Comparison of ENCODE assay signal across 22 cellular contexts in the genomic region with DNA sequence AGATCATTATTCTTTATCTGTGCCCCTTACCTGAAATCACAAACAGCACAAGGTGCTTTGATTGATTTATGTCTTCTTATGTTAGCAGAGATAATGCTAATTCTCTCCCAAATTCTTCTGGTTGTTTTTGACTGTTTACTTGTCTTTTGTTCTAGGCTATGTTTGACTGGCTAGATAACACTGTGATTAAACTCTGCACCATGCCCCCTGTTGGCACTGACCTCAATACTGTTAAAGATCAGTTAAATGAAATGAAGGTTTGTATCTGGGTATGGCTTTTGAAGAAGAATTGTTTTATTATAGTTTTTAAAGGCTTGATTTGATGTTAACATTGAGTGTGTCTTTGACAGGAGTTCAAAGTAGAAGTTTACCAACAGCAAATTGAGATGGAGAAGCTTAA. TPM values are rescaled to one million over a fixed set of nuclear protein-coding genes. Genes with fewer than 3 reads are reported as not detected.
DNase-seq lines count a peak whose midpoint lies in the region; ATAC-seq, FAIRE-seq and TF ChIP-seq lines count a peak whose summit lies in the region.
"Had no signal": no experiment of that assay in that cellular context is flagged by ENCODE, and none has a peak within 500 bp of the region (broad histone marks: within the 10 kb centered on the region; RNA-seq: fewer than 3 reads in every experiment).

No MANE protein-coding gene starts in this region.

- ATAC-seq in activated CD4-positive, alpha-beta T cell treated with anti-CD3 and anti-CD28 coated beads for 36 hours: no peak
- ATAC-seq in natural killer cell (no peak), HG03045 (IDR thresholded peaks at IDR 0.05; ENCODE audit: unreplicated experiment) (no peak)
- ATAC-seq in natural killer cell treated with Interleukin-12 subunit alpha and Interleukin-12 subunit beta and Interleukin-15 and Interleukin-18, amount 100 ng/mL, for 72 hours: no peak
- ATAC-seq: A549, GM23338 had no signal

- POLR2A ChIA-PET in activated CD4-positive, alpha-beta T cell treated with anti-CD3 and anti-CD28 coated beads for 36 hours (lab: Charles Lee): no interaction called here

- TF ChIP-seq POLR2A in Peyer's patch (IDR thresholded peaks at IDR 0.05): no peak
- no peak for TF ChIP-seq POLR2A in testis (IDR thresholded peaks at IDR 0.05)

- intact Hi-C loops in activated CD4-positive, alpha-beta T cell treated with anti-CD3 and anti-CD28 coated beads for 36 hours (cut with DNase I, micrococcal nuclease): no loop called here
- intact Hi-C loops in natural killer cell (cut with micrococcal nuclease) (no loop called here), testis (cut with DNase I; ENCODE audit: low total_unique reads) (no loop called here)

- H3K27me3 ChIP-seq in Peyer's patch (no peaks in the 10 kb centered on the region), testis (no peaks in the 10 kb centered on the region)

- H3K36me3 ChIP-seq in Peyer's patch (peaks cover 0 to 98% (median 0%) of the 10 kb centered on the region in 3 donors), testis (ENCODE audit: low read depth, missing control alignments) (no peaks in the 10 kb centered on the region)

- DNase-seq in activated CD4-positive, alpha-beta T cell treated with anti-CD3 and anti-CD28 coated beads for 36 hours: no peak
- no peak for DNase-seq in activated CD4-positive, alpha-beta T cell treated with anti-CD3 and anti-CD28 coated beads for 48 hours
- no peak for DNase-seq in natural killer cell
- no peak for DNase-seq in natural killer cell treated with Interleukin-12 subunit alpha and Interleukin-12 subunit beta and Interleukin-15 and Interleukin-18, amount 100 ng/mL, for 72 hours (ENCODE audit: low spot score)
- no peak for DNase-seq in Peyer's patch
- DNase-seq in testis: no peak
- DNase-seq: AML-193; Caco-2; CD4-positive, alpha-beta T cell; DMS153; DMS79; GDM1; HCEC 1CT had no signal

- CTCF ChIA-PET in activated CD4-positive, alpha-beta T cell treated with anti-CD3 and anti-CD28 coated beads for 36 hours (lab: Charles Lee): interaction anchor here (0.7 to 2.0 kb wide), 3 partner anchors 31 to 343 kb away, joined by 3 to 5 read pairs (median 4); no protein-coding TSS in a partner anchor

- no peaks in the 10 kb centered on the region for H3K4me1 Mint-ChIP-seq in activated CD4-positive, alpha-beta T cell treated with anti-CD3 and anti-CD28 coated beads for 36 hours
- peaks cover 0 to 6% of the 10 kb centered on the region in 2 donors for H3K4me1 Mint-ChIP-seq in natural killer cell
- peaks cover 0 to 2% of the 10 kb centered on the region in 2 donors for H3K4me1 Mint-ChIP-seq in natural killer cell treated with Interleukin-12 subunit alpha and Interleukin-12 subunit beta and Interleukin-15 and Interleukin-18, amount 100 ng/mL, for 72 hours (ENCODE audit: low read depth in 2 of 2)
- H3K4me1 Mint-ChIP-seq: GM23338 had no signal

- H3K4me1 ChIP-seq in Peyer's patch (no peaks in the 10 kb centered on the region), testis (no peaks in the 10 kb centered on the region)
- H3K4me1 ChIP-seq: A549, Caco-2 had no signal

- peaks cover 51% of the 10 kb centered on the region for H3K36me3 Mint-ChIP-seq in activated CD4-positive, alpha-beta T cell treated with anti-CD3 and anti-CD28 coated beads for 36 hours (ENCODE audit: low read depth)
- peaks cover 47% of the 10 kb centered on the region for H3K36me3 Mint-ChIP-seq in natural killer cell
- H3K36me3 Mint-ChIP-seq in natural killer cell treated with Interleukin-12 subunit alpha and Interleukin-12 subunit beta and Interleukin-15 and Interleukin-18, amount 100 ng/mL, for 72 hours: peaks cover 53% of the 10 kb centered on the region

- H3K9me3 ChIP-seq in Peyer's patch (no peaks in the 10 kb centered on the region), testis (no peaks in the 10 kb centered on the region)
- H3K9me3 ChIP-seq: A549, Caco-2 had no signal

- peak; percentile 17 for FAIRE-seq in islet of Langerhans (lab: Jason Lieb, UNC)
- FAIRE-seq: A549, GM12892, GM18507 had no signal

- no peaks in the 10 kb centered on the region for H3K9me3 Mint-ChIP-seq in activated CD4-positive, alpha-beta T cell treated with anti-CD3 and anti-CD28 coated beads for 36 hours (ENCODE audit: low read depth)
- H3K9me3 Mint-ChIP-seq in natural killer cell: no peaks in the 10 kb centered on the region
- H3K9me3 Mint-ChIP-seq in natural killer cell treated with Interleukin-12 subunit alpha and Interleukin-12 subunit beta and Interleukin-15 and Interleukin-18, amount 100 ng/mL, for 72 hours: no peaks in the 10 kb centered on the region
- H3K9me3 Mint-ChIP-seq: CD4-positive, alpha-beta T cell; GM23338 had no signal

- no peak overlapping the region for H3K4me3 Mint-ChIP-seq in activated CD4-positive, alpha-beta T cell treated with anti-CD3 and anti-CD28 coated beads for 36 hours
- H3K4me3 Mint-ChIP-seq in natural killer cell: no peak overlapping the region
- H3K4me3 Mint-ChIP-seq in natural killer cell treated with Interleukin-12 subunit alpha and Interleukin-12 subunit beta and Interleukin-15 and Interleukin-18, amount 100 ng/mL, for 72 hours: no peak overlapping the region
- H3K4me3 Mint-ChIP-seq: CD4-positive, alpha-beta T cell; GM23338 had no signal

- H3K27ac Mint-ChIP-seq in activated CD4-positive, alpha-beta T cell treated with anti-CD3 and anti-CD28 coated beads for 36 hours: peak overlapping the region; percentile 2
- H3K27ac Mint-ChIP-seq in natural killer cell: peak overlapping the region; percentile 11 to 58
- no peak overlapping the region for H3K27ac Mint-ChIP-seq in natural killer cell treated with Interleukin-12 subunit alpha and Interleukin-12 subunit beta and Interleukin-15 and Interleukin-18, amount 100 ng/mL, for 72 hours
- H3K27ac Mint-ChIP-seq: CD4-positive, alpha-beta T cell; GM23338 had no signal

- H3K4me3 ChIP-seq in Peyer's patch: no peak overlapping the region
- H3K4me3 ChIP-seq in testis: no peak overlapping the region
- H3K4me3 ChIP-seq: A549, GM23338 had no signal

- no peak for TF ChIP-seq CTCF in natural killer cell (IDR thresholded peaks at IDR 0.05)
- TF ChIP-seq CTCF in Peyer's patch (IDR thresholded peaks at IDR 0.05): no peak
- TF ChIP-seq CTCF in testis (IDR thresholded peaks at IDR 0.05): no peak

- H3K27ac ChIP-seq in Peyer's patch (no peak overlapping the region), testis (peak overlapping the region in 1 of 2 donors; percentile 10)
- H3K27ac ChIP-seq: 22Rv1, A549, C4-2B had no signal

- no peaks in the 10 kb centered on the region for H3K27me3 Mint-ChIP-seq in activated CD4-positive, alpha-beta T cell treated with anti-CD3 and anti-CD28 coated beads for 36 hours
- H3K27me3 Mint-ChIP-seq in natural killer cell (ENCODE audit: low read depth in 2 of 2): no peaks in the 10 kb centered on the region
- H3K27me3 Mint-ChIP-seq in natural killer cell treated with Interleukin-12 subunit alpha and Interleukin-12 subunit beta and Interleukin-15 and Interleukin-18, amount 100 ng/mL, for 72 hours: no peaks in the 10 kb centered on the region
- H3K27me3 Mint-ChIP-seq: CD4-positive, alpha-beta T cell had no signal

RNA-seq across cellular contexts. Expression of gene BMP8A, which starts 49.6 kb away (rescaled TPM):
- total RNA-seq in activated CD4-positive, alpha-beta T cell treated with anti-CD3 and anti-CD28 coated beads for 36 hours: under 1 TPM in 1 of 2 experiments, not detected in 1; 0.16 TPM
- total RNA-seq in natural killer cell: 1 to 10 TPM in 1 of 3 donors, under 1 TPM in 2; 0.29 to 1.6 (median 0.40) TPM
- under 1 TPM in 1 of 2 donors, not detected in 1; 0.24 TPM for total RNA-seq in natural killer cell treated with Interleukin-12 subunit alpha and Interleukin-12 subunit beta and Interleukin-15 and Interleukin-18, amount 100 ng/mL, for 72 hours
- 10 to 100 TPM in 1 of 4 donors, 1 to 10 TPM in 2, not detected in 1; 1.2 to 18.0 (median 3.6) TPM for total RNA-seq in Peyer's patch
- 10 to 100 TPM in 1 of 2 donors, 1 to 10 TPM in 1; 5.6 to 15.0 TPM for total RNA-seq in testis
- 4.3 TPM for polyA plus RNA-seq in testis (ENCODE audit: insufficient read depth, low read depth, low replicate concordance)
- total RNA-seq: CD4-positive, alpha-beta T cell; Daoy had no signal

Comparison
In these comparisons a context has a peak if more than half of its experiments do, and no peak if none do; other contexts are left out.
1. H3K27ac Mint-ChIP-seq: peak in activated CD4-positive, alpha-beta T cell treated with anti-CD3 and anti-CD28 coated beads for 36 hours (single experiment) and natural killer cell (2 of 2); none in natural killer cell treated with Interleukin-12 subunit alpha and Interleukin-12 subunit beta and Interleukin-15 and Interleukin-18, amount 100 ng/mL, for 72 hours (0 of 2).